In genomic region chr6:151021878-151022277, GRCh38 we compare ENCODE assay signal across 19 cellular contexts.
A peak's percentile ranks its signal among the peaks of the same experiment; 100 is the strongest.
DNase-seq lines count a peak whose midpoint lies in the region; ATAC-seq, FAIRE-seq and TF ChIP-seq lines count a peak whose summit lies in the region.
"Had no signal": no experiment of that assay in that cellular context is flagged by ENCODE, and none has a peak within 500 bp of the region (broad histone marks: within the 10 kb centered on the region; RNA-seq: fewer than 3 reads in every experiment).

No MANE protein-coding gene starts in this region.

- H3K36me3 ChIP-seq in heart right ventricle (peaks cover 0 to 15% (median 0%) of the 10 kb centered on the region in 9 donors), right atrium auricular region (no peaks in the 10 kb centered on the region), mesenchymal stem cell (ENCODE audit: control insufficient read depth in 1 of 2, insufficient read depth in 2 of 2, low read depth in 1 of 2, low read length in 2 of 2) (peaks cover 20 to 60% of the 10 kb centered on the region in 2 experiments), upper lobe of right lung (no peaks in the 10 kb centered on the region)

- no peak overlapping the region for H2AFZ ChIP-seq in mesenchymal stem cell (ENCODE audit: low read depth, low read length)

- H4K91ac ChIP-seq in mesenchymal stem cell (ENCODE audit: low read length): no peak overlapping the region

- WGBS in heart right ventricle, 2 donors: 50 to 54% methylated on average over 5 of the region's 5 CpGs
- 8% methylated on average over 5 of the region's 5 CpGs for WGBS in mesenchymal stem cell

- H4K8ac ChIP-seq in mesenchymal stem cell (ENCODE audit: low read length): no peak overlapping the region

- H2BK5ac ChIP-seq in mesenchymal stem cell (ENCODE audit: low read depth, low read length, poor library complexity, severe bottlenecking): no peak overlapping the region

- no peak overlapping the region for H3K9ac ChIP-seq in mesenchymal stem cell (ENCODE audit: low read length)

- H3K4me1 ChIP-seq in heart right ventricle: peaks cover 0 to 15% (median 8%) of the 10 kb centered on the region in 9 donors
- H3K4me1 ChIP-seq in right atrium auricular region: no peaks in the 10 kb centered on the region
- peaks cover 16% of the 10 kb centered on the region for H3K4me1 ChIP-seq in mesenchymal stem cell (ENCODE audit: control insufficient read depth, insufficient read depth, low read depth, low read length)
- no peaks in the 10 kb centered on the region for H3K4me1 ChIP-seq in upper lobe of right lung

- intact Hi-C loops in heart right ventricle (cut with DNase I) (no loop called here), upper lobe of right lung (cut with DNase I) (no loop called here)

- H3K4me3 ChIP-seq in heart right ventricle (no peak overlapping the region), right atrium auricular region (no peak overlapping the region), mesenchymal stem cell (ENCODE audit: insufficient read depth in 1 of 2, low read depth in 1 of 2, low read length in 2 of 2) (no peak overlapping the region), upper lobe of right lung (no peak overlapping the region)

- peaks cover 12% of the 10 kb centered on the region for H3K79me1 ChIP-seq in mesenchymal stem cell (replicated peaks; ENCODE audit: low read length, poor library complexity, severe bottlenecking)

- H3K9me3 ChIP-seq in heart right ventricle (no peaks in the 10 kb centered on the region), right atrium auricular region (no peaks in the 10 kb centered on the region), mesenchymal stem cell (ENCODE audit: control insufficient read depth, low read length) (no peaks in the 10 kb centered on the region), upper lobe of right lung (no peaks in the 10 kb centered on the region)

- peak; percentile 78 for FAIRE-seq in endometrium (lab: Jason Lieb, UNC)
- FAIRE-seq: H1, TTC549 had no signal

- no peak overlapping the region for H3K23ac ChIP-seq in mesenchymal stem cell (ENCODE audit: low read length in 2 of 2)

- no peak overlapping the region for H2BK15ac ChIP-seq in mesenchymal stem cell (ENCODE audit: low read depth, poor library complexity, severe bottlenecking)

- ATAC-seq in heart right ventricle (peak in 6 of 8 donors; percentile 32 to 52 (median 44)), upper lobe of right lung (peak; percentile 20), HG03439 (IDR thresholded peaks at IDR 0.05; ENCODE audit: unreplicated experiment) (no peak)

- H2BK120ac ChIP-seq in mesenchymal stem cell (ENCODE audit: low read depth, low read length): no peak overlapping the region

- H2AK5ac ChIP-seq in mesenchymal stem cell (ENCODE audit: low read length, severe bottlenecking): no peak overlapping the region

- TF ChIP-seq CTCF in heart right ventricle (IDR thresholded peaks at IDR 0.05) (no peak), right atrium auricular region (IDR thresholded peaks at IDR 0.05) (no peak), upper lobe of right lung (IDR thresholded peaks at IDR 0.05) (no peak)

- H3K18ac ChIP-seq in mesenchymal stem cell (ENCODE audit: low read depth in 1 of 2, low read length in 2 of 2): no peak overlapping the region

- peak overlapping the region in 2 of 10 donors; percentile 10 to 34 for H3K27ac ChIP-seq in heart right ventricle
- no peak overlapping the region for H3K27ac ChIP-seq in right atrium auricular region
- H3K27ac ChIP-seq in mesenchymal stem cell (ENCODE audit: low read length, poor library complexity, severe bottlenecking): peak overlapping the region; percentile 29
- H3K27ac ChIP-seq in upper lobe of right lung: peak overlapping the region; percentile 6
- H3K27ac ChIP-seq: 22Rv1 had no signal

- no peak overlapping the region for H3K4me2 ChIP-seq in mesenchymal stem cell (ENCODE audit: low read length, poor library complexity, severe bottlenecking)

- H3K4ac ChIP-seq in mesenchymal stem cell (ENCODE audit: low read depth in 1 of 2, low read length in 2 of 2): no peak overlapping the region

- no peak overlapping the region for H2BK12ac ChIP-seq in mesenchymal stem cell (ENCODE audit: low read length in 2 of 2)

- no peaks in the 10 kb centered on the region for H3K27me3 ChIP-seq in heart right ventricle
- H3K27me3 ChIP-seq in right atrium auricular region: no peaks in the 10 kb centered on the region
- H3K27me3 ChIP-seq in mesenchymal stem cell (ENCODE audit: control insufficient read depth in 1 of 2, insufficient read depth in 1 of 2, low read length in 2 of 2): no peaks in the 10 kb centered on the region
- no peaks in the 10 kb centered on the region for H3K27me3 ChIP-seq in upper lobe of right lung

- DNase-seq in heart right ventricle (no peak), right atrium auricular region (ENCODE audit: low spot score) (no peak), mesenchymal stem cell (peak; percentile 62), upper lobe of right lung (no peak), activated gamma-delta T cell (lab: John Stamatoyannopoulos, UW) (no peak)
- no peak for DNase-seq in activated T-cell treated with anti-CD3 and anti-CD28 coated beads, Interleukin-2, amount 50 U/mL, for 48 hours
- DNase-seq: activated CD4-positive, alpha-beta T cell treated with anti-CD3 and anti-CD28 coated beads, Interleukin-2, amount 50 U/mL, for 4 hours; activated naive CD8-positive, alpha-beta T cell treated with anti-CD3 and anti-CD28 coated beads, Interleukin-2, amount 10 ng/mL, durations not matched to agents 7 days and 5 days; activated T-cell treated with anti-CD3 and anti-CD28 coated beads, Interleukin-2, amount 50 U/mL, for 24 hours; central memory CD4-positive, alpha-beta T cell; DND-41; NCI-H2029 treated with DMSO at 0.1 percent for 48 hours; NCI-H526 treated with DMSO at 0.1 percent for 48 hours; stimulated activated CD4-positive, alpha-beta T cell treated with anti-CD3 and anti-CD28 coated beads, Interleukin-2, amount 100 ng/mL, for 48 hours had no signal

- no peak overlapping the region for H3K14ac ChIP-seq in mesenchymal stem cell (ENCODE audit: low read length in 2 of 2)

Comparison
In these comparisons a context has a peak if more than half of its experiments do, and no peak if none do; other contexts are left out.
1. H3K27ac ChIP-seq: peak in mesenchymal stem cell (single experiment) and upper lobe of right lung (single experiment); none in right atrium auricular region (0 of 2).